In genomic region chr9:33923079-33923478, GRCh38 we compare ENCODE assay signal across 18 cellular contexts.
DNase-seq lines count a peak whose midpoint lies in the region; ATAC-seq, FAIRE-seq and TF ChIP-seq lines count a peak whose summit lies in the region.
"Had no signal": no experiment of that assay in that cellular context is flagged by ENCODE, and none has a peak within 500 bp of the region (broad histone marks: within the 10 kb centered on the region; RNA-seq: fewer than 3 reads in every experiment).

No MANE protein-coding gene starts in this region.

- H3K36me3 ChIP-seq in CD8-positive, alpha-beta T cell (ENCODE audit: insufficient read depth, low read length): peaks cover 65% of the 10 kb centered on the region
- peaks cover 24 to 67% of the 10 kb centered on the region in 2 experiments for H3K36me3 ChIP-seq in endothelial cell of umbilical vein (ENCODE audit: control insufficient read depth in 2 of 2, extremely low read depth in 1 of 2, insufficient read depth in 2 of 2, low read length in 2 of 2)
- H3K36me3 ChIP-seq in psoas muscle (ENCODE audit: insufficient read depth in 1 of 2, low read depth in 1 of 2): peaks cover 9 to 95% of the 10 kb centered on the region in 2 donors

- no peak overlapping the region for H3K4me3 Mint-ChIP-seq in CD8-positive, alpha-beta T cell
- H3K4me3 Mint-ChIP-seq in activated CD8-positive, alpha-beta T cell treated with anti-CD3 and anti-CD28 coated beads for 36 hours: no peak overlapping the region
- no peak overlapping the region for H3K4me3 Mint-ChIP-seq in type B pancreatic cell

- BruUV-seq in endothelial cell of umbilical vein (replicated peaks; lab: Mats Ljungman, UMichigan): no TSS peak

- H3K9ac ChIP-seq in endothelial cell of umbilical vein (replicated peaks; ENCODE audit: extremely low read depth, insufficient read depth, low read length): no peak overlapping the region
- H3K9ac ChIP-seq: BLaER1 treated with 17β-estradiol and CSF1 and Interleukin-3, amounts not matched to agents 10 nM and 100 nM had no signal

- H3K4me2 ChIP-seq in endothelial cell of umbilical vein (ENCODE audit: insufficient read depth, low read length): no peak overlapping the region
- H3K4me2 ChIP-seq: BLaER1 treated with 17β-estradiol and CSF1 and Interleukin-3, amounts not matched to agents 10 nM and 100 nM had no signal

- H3K4me1 ChIP-seq in CD8-positive, alpha-beta T cell (ENCODE audit: insufficient read depth, low read length): no peaks in the 10 kb centered on the region
- H3K4me1 ChIP-seq in endothelial cell of umbilical vein (ENCODE audit: control insufficient read depth, extremely low read depth, insufficient read depth, low read length) (no peaks in the 10 kb centered on the region), psoas muscle (peaks cover 10% of the 10 kb centered on the region)

- WGBS in psoas muscle, 3 donors: 86 to 90% (median 90%) methylated on average over 4 of the region's 4 CpGs

- H3K36me3 Mint-ChIP-seq in CD8-positive, alpha-beta T cell: peaks cover 92% of the 10 kb centered on the region
- H3K36me3 Mint-ChIP-seq in activated CD8-positive, alpha-beta T cell treated with anti-CD3 and anti-CD28 coated beads for 36 hours (ENCODE audit: low read depth): peaks cover 43% of the 10 kb centered on the region
- peaks cover 32% of the 10 kb centered on the region for H3K36me3 Mint-ChIP-seq in type B pancreatic cell

- DNase-seq in CD8-positive, alpha-beta T cell: no peak
- DNase-seq in activated CD8-positive, alpha-beta T cell treated with anti-CD3 and anti-CD28 coated beads for 36 hours: no peak
- DNase-seq in endothelial cell of umbilical vein (ENCODE audit: low read depth, low spot score) (no peak), psoas muscle (no peak), NCI-H2171 (lab: John Stamatoyannopoulos, UW) (no peak), type B pancreatic cell (ENCODE audit: extremely low spot score, unreplicated experiment) (no peak)
- DNase-seq: CD8-positive, alpha-beta memory T cell; EL; NCI-H1417; NCI-H187; NCI-H2107; NCI-H2227 treated with DMSO at 0.1 percent for 48 hours; NCI-H524; SHP77 treated with DMSO at 0.1 percent for 48 hours had no signal

- POLR2A ChIA-PET in CD8-positive, alpha-beta T cell (lab: Charles Lee): no interaction called here
- POLR2A ChIA-PET in activated CD8-positive, alpha-beta T cell treated with anti-CD3 and anti-CD28 coated beads for 36 hours (lab: Charles Lee): no interaction called here
- POLR2A ChIA-PET in endothelial cell of umbilical vein (lab: Charles Lee): no interaction called here

- no peak for TF ChIP-seq POLR2A in endothelial cell of umbilical vein (IDR thresholded peaks at IDR 0.05; ENCODE audit: low read depth, low read length)

- no peaks in the 10 kb centered on the region for H3K4me1 Mint-ChIP-seq in CD8-positive, alpha-beta T cell (ENCODE audit: low read depth)
- H3K4me1 Mint-ChIP-seq in activated CD8-positive, alpha-beta T cell treated with anti-CD3 and anti-CD28 coated beads for 36 hours (ENCODE audit: low read depth): no peaks in the 10 kb centered on the region
- H3K4me1 Mint-ChIP-seq in type B pancreatic cell (ENCODE audit: unreplicated experiment): no peaks in the 10 kb centered on the region
- H3K4me1 Mint-ChIP-seq: CD8-positive, alpha-beta memory T cell had no signal

- H3K9me3 ChIP-seq in CD8-positive, alpha-beta T cell (ENCODE audit: low read length): no peaks in the 10 kb centered on the region
- no peaks in the 10 kb centered on the region for H3K9me3 ChIP-seq in endothelial cell of umbilical vein (replicated peaks; ENCODE audit: control insufficient read depth, insufficient read depth, low read length)
- no peaks in the 10 kb centered on the region for H3K9me3 ChIP-seq in psoas muscle
- H3K9me3 ChIP-seq: BLaER1 treated with 17β-estradiol and CSF1 and Interleukin-3, amounts not matched to agents 10 nM and 100 nM had no signal

- H4K20me1 ChIP-seq in endothelial cell of umbilical vein (replicated peaks; ENCODE audit: control insufficient read depth, extremely low read depth, insufficient read depth, low read length): no peaks in the 10 kb centered on the region

- no peak for ATAC-seq in CD8-positive, alpha-beta T cell
- no peak for ATAC-seq in activated CD8-positive, alpha-beta T cell treated with anti-CD3 and anti-CD28 coated beads for 36 hours
- ATAC-seq in psoas muscle (no peak), HG02610 (IDR thresholded peaks at IDR 0.05; ENCODE audit: unreplicated experiment) (no peak)

- H3K4me3 ChIP-seq in CD8-positive, alpha-beta T cell (ENCODE audit: low read depth, low read length): no peak overlapping the region
- H3K4me3 ChIP-seq in endothelial cell of umbilical vein (replicated peaks in 1 of 3; ENCODE audit: insufficient read depth in 1 of 3, low read depth in 1 of 3, low read length in 3 of 3) (no peak overlapping the region), psoas muscle (no peak overlapping the region)
- H3K4me3 ChIP-seq: BLaER1 treated with 17β-estradiol and CSF1 and Interleukin-3, amounts not matched to agents 10 nM and 100 nM had no signal

- H3K27me3 ChIP-seq in CD8-positive, alpha-beta T cell (ENCODE audit: insufficient read depth, low read length): no peaks in the 10 kb centered on the region
- H3K27me3 ChIP-seq in endothelial cell of umbilical vein (ENCODE audit: control insufficient read depth in 2 of 2, insufficient read depth in 2 of 2, low read length in 2 of 2): no peaks in the 10 kb centered on the region
- H3K27me3 ChIP-seq in psoas muscle (ENCODE audit: insufficient read depth in 3 of 3, low read length in 2 of 3): no peaks in the 10 kb centered on the region
- H3K27me3 ChIP-seq: BLaER1 treated with 17β-estradiol and CSF1 and Interleukin-3, amounts not matched to agents 10 nM and 100 nM had no signal

- H3K9me3 Mint-ChIP-seq in CD8-positive, alpha-beta T cell: no peaks in the 10 kb centered on the region
- no peaks in the 10 kb centered on the region for H3K9me3 Mint-ChIP-seq in activated CD8-positive, alpha-beta T cell treated with anti-CD3 and anti-CD28 coated beads for 36 hours
- H3K9me3 Mint-ChIP-seq in type B pancreatic cell: no peaks in the 10 kb centered on the region
- H3K9me3 Mint-ChIP-seq: CD8-positive, alpha-beta memory T cell had no signal

- H3K79me2 ChIP-seq in endothelial cell of umbilical vein (ENCODE audit: control insufficient read depth, insufficient read depth, low read length): no peaks in the 10 kb centered on the region

- H3K27ac ChIP-seq in CD8-positive, alpha-beta T cell (ENCODE audit: low read depth, low read length): no peak overlapping the region
- no peak overlapping the region for H3K27ac ChIP-seq in endothelial cell of umbilical vein (ENCODE audit: insufficient read depth, low read depth, low read length)
- H3K27ac ChIP-seq in psoas muscle: peak overlapping the region; percentile 66
- H3K27ac ChIP-seq: BLaER1 treated with 17β-estradiol and CSF1 and Interleukin-3, amounts not matched to agents 10 nM and 100 nM had no signal

- intact Hi-C loops in CD8-positive, alpha-beta T cell (cut with DNase I, micrococcal nuclease): loop anchor here in 1 of 2 experiments (5.0 kb wide), 1 partner anchor 111 kb away; no protein-coding TSS in a partner anchor
- intact Hi-C loops in activated CD8-positive, alpha-beta T cell treated with anti-CD3 and anti-CD28 coated beads for 36 hours (cut with micrococcal nuclease): no loop called here
- intact Hi-C loops in endothelial cell of umbilical vein (cut with micrococcal nuclease) (loop anchor here (5.0 kb wide), 2 partner anchors 111 to 186 kb away; no protein-coding TSS in a partner anchor), psoas muscle (cut with DNase I) (loop anchor here (5.0 to 10.0 kb wide), 2 partner anchors 149 to 152 kb away; no protein-coding TSS in a partner anchor)

- dilution Hi-C loops in endothelial cell of umbilical vein (cut with MboI; ENCODE audit: extremely low pct_ligation_motif_present, low sequenced_read_pairs): no loop called here

- TF ChIP-seq CTCF in CD8-positive, alpha-beta T cell (IDR thresholded peaks at IDR 0.05): no peak
- TF ChIP-seq CTCF in activated CD8-positive, alpha-beta T cell treated with anti-CD3 and anti-CD28 coated beads for 36 hours (IDR thresholded peaks at IDR 0.05): no peak
- no peak for TF ChIP-seq CTCF in endothelial cell of umbilical vein (IDR thresholded peaks at IDR 0.05; ENCODE audit: extremely low read depth in 1 of 2, insufficient read depth in 1 of 2, low read depth in 1 of 2, low read length in 2 of 2)
- TF ChIP-seq CTCF in psoas muscle (IDR thresholded peaks at IDR 0.05): no peak
- no peak for TF ChIP-seq CTCF in type B pancreatic cell (conservative IDR thresholded peaks at IDR 0.05)

- H3K27ac Mint-ChIP-seq in CD8-positive, alpha-beta T cell: peak overlapping the region; percentile 10
- peak overlapping the region; percentile 57 for H3K27ac Mint-ChIP-seq in activated CD8-positive, alpha-beta T cell treated with anti-CD3 and anti-CD28 coated beads for 36 hours
- H3K27ac Mint-ChIP-seq in type B pancreatic cell: no peak overlapping the region

- H3K27me3 Mint-ChIP-seq in CD8-positive, alpha-beta T cell (ENCODE audit: low read depth): no peaks in the 10 kb centered on the region
- H3K27me3 Mint-ChIP-seq in activated CD8-positive, alpha-beta T cell treated with anti-CD3 and anti-CD28 coated beads for 36 hours: no peaks in the 10 kb centered on the region
- H3K27me3 Mint-ChIP-seq in type B pancreatic cell: no peaks in the 10 kb centered on the region
- H3K27me3 Mint-ChIP-seq: CD8-positive, alpha-beta memory T cell had no signal

- no peak for FAIRE-seq in endothelial cell of umbilical vein (lab: Jason Lieb, UNC)
- FAIRE-seq: GM12891, H54 had no signal

- no peak overlapping the region for H2AFZ ChIP-seq in endothelial cell of umbilical vein (ENCODE audit: low read depth, low read length)

- CTCF ChIA-PET in CD8-positive, alpha-beta T cell (lab: Charles Lee): interaction anchor here (1.2 kb wide), 1 partner anchor 11 kb away, joined by 3 read pairs; no protein-coding TSS in a partner anchor
- CTCF ChIA-PET in activated CD8-positive, alpha-beta T cell treated with anti-CD3 and anti-CD28 coated beads for 36 hours (lab: Charles Lee): interaction anchor here (1.4 to 2.5 kb wide), 2 partner anchors 144 to 151 kb away, joined by 3 to 7 read pairs; no protein-coding TSS in a partner anchor
- CTCF ChIA-PET in endothelial cell of umbilical vein (lab: Charles Lee): interaction anchor here (2.4 to 4.3 kb wide), 2 partner anchors 110 to 150 kb away, joined by 30 to 74 read pairs; no protein-coding TSS in a partner anchor

- H3K9me1 ChIP-seq in endothelial cell of umbilical vein (replicated peaks; ENCODE audit: control insufficient read depth, extremely low read depth, insufficient read depth, low read length): no peaks in the 10 kb centered on the region

TF ChIP-seq in endothelial cell of umbilical vein, 7 proteins besides CTCF, POLR2A, EP300 and RAD21:
- TF ChIP-seq POLR2AphosphoS5 (IDR thresholded peaks at IDR 0.05; ENCODE audit: insufficient read depth, low read depth, low read length) (peak; percentile 13), EZH2 (IDR thresholded peaks at IDR 0.05; ENCODE audit: borderline replicate concordance, low read depth, low read length, severe bottlenecking) (no peak)
